ENCODE assay signal across 12 cellular contexts in genomic region chr11:47510231-47510630, GRCh38. TPM values are rescaled to one million over a fixed set of nuclear protein-coding genes. Genes with fewer than 3 reads are reported as not detected.
DNase-seq lines count a peak whose midpoint lies in the region; ATAC-seq and TF ChIP-seq lines count a peak whose summit lies in the region.
"Had no signal": no experiment of that assay in that cellular context is flagged by ENCODE, and none has a peak within 500 bp of the region (broad histone marks: within the 10 kb centered on the region; RNA-seq: fewer than 3 reads in every experiment).

No MANE protein-coding gene starts in this region.

- no peak overlapping the region for H2AFZ ChIP-seq in osteoblast (ENCODE audit: low read length)

- H3K36me3 ChIP-seq in osteoblast (ENCODE audit: insufficient read depth, low read length) = no peaks in the 10 kb centered on the region
- H3K36me3 ChIP-seq: thoracic aorta had no signal

- peaks cover 45% of the 10 kb centered on the region for H3K4me1 Mint-ChIP-seq in Calu3 (ENCODE audit: low read depth, unreplicated experiment)
- H3K4me1 Mint-ChIP-seq in central memory CD8-positive, alpha-beta T cell = peaks cover 60% of the 10 kb centered on the region
- peaks cover 54% of the 10 kb centered on the region for H3K4me1 Mint-ChIP-seq in mesothelial cell of epicardium

- H3K36me3 Mint-ChIP-seq in Calu3 (ENCODE audit: insufficient read depth, unreplicated experiment) = peaks cover 32% of the 10 kb centered on the region
- H3K36me3 Mint-ChIP-seq in central memory CD8-positive, alpha-beta T cell (ENCODE audit: insufficient read depth) = peaks cover 11% of the 10 kb centered on the region
- no peaks in the 10 kb centered on the region for H3K36me3 Mint-ChIP-seq in mesothelial cell of epicardium

- H3K9me3 ChIP-seq in osteoblast (ENCODE audit: low read depth, low read length) = no peaks in the 10 kb centered on the region
- H3K9me3 ChIP-seq: thoracic aorta had no signal

- peak overlapping the region; percentile 86 for H3K27ac Mint-ChIP-seq in Calu3 (ENCODE audit: unreplicated experiment)
- H3K27ac Mint-ChIP-seq in central memory CD8-positive, alpha-beta T cell (ENCODE audit: low read depth) = peak overlapping the region; percentile 60
- H3K27ac Mint-ChIP-seq in mesothelial cell of epicardium = no peak overlapping the region
- H3K27ac Mint-ChIP-seq: activated CD8-positive, alpha-beta memory T cell treated with anti-CD3 and anti-CD28 coated beads, Interleukin-2, amount 10 ng/mL, durations not matched to agents 7 days and 5 days had no signal

- CTCF ChIA-PET in Calu3 (lab: Charles Lee) = interaction anchor here (0.6 kb wide), 1 partner anchor 676 kb away, joined by 3 read pairs; no protein-coding TSS in a partner anchor

- peak overlapping the region; percentile 58 for H3K27ac ChIP-seq in osteoblast (ENCODE audit: low read depth, low read length)

- BruUV-seq in Calu3 (replicated peaks; lab: Mats Ljungman, UMichigan) = no TSS peak

- H3K79me2 ChIP-seq in osteoblast (ENCODE audit: insufficient read depth, low read length) = peaks cover 96% of the 10 kb centered on the region

- intact Hi-C loops in Calu3 (cut with micrococcal nuclease; ENCODE audit: unreplicated experiment) = no loop called here

- H3K4me3 ChIP-seq in osteoblast (ENCODE audit: insufficient read depth, low read length) = no peak overlapping the region
- H3K4me3 ChIP-seq: thoracic aorta had no signal

- no peak for DNase-seq in Calu3
- peak; percentile 53 for DNase-seq in LHCN-M2 (ENCODE audit: low read depth)
- no peak for DNase-seq in central memory CD8-positive, alpha-beta T cell (ENCODE audit: low spot score in 2 of 2)
- peak; percentile 37 for DNase-seq in osteoblast (ENCODE audit: insufficient read length, low spot score, missing footprints)
- DNase-seq in mesothelial cell of epicardium (ENCODE audit: low spot score in 2 of 2, unreplicated experiment in 2 of 2) = no peak
- DNase-seq in pons (ENCODE audit: low spot score) = no peak
- DNase-seq in NCI-H524 treated with DMSO at 0.1 percent for 48 hours (lab: John Stamatoyannopoulos, UW) = no peak
- DNase-seq: activated CD8-positive, alpha-beta memory T cell treated with anti-CD3 and anti-CD28 coated beads, Interleukin-2, amount 10 ng/mL, durations not matched to agents 7 days and 5 days; Kasumi-1; NCI-H226 had no signal

- no peak overlapping the region for H3K4me2 ChIP-seq in osteoblast (ENCODE audit: insufficient read depth, low read length)

- no peaks in the 10 kb centered on the region for H3K27me3 ChIP-seq in osteoblast (ENCODE audit: insufficient read depth, low read length)

- no peak for ATAC-seq in central memory CD8-positive, alpha-beta T cell (replicated peaks; ENCODE audit: extremely low read depth, poor library complexity, severe bottlenecking)
- no peak for ATAC-seq in HG02798 (IDR thresholded peaks at IDR 0.05; ENCODE audit: poor library complexity, unreplicated experiment)
- ATAC-seq: activated CD8-positive, alpha-beta memory T cell treated with anti-CD3 and anti-CD28 coated beads, Interleukin-2, amount 10 ng/mL, durations not matched to agents 7 days and 5 days had no signal

- peaks cover 67% of the 10 kb centered on the region for H3K4me1 ChIP-seq in osteoblast (ENCODE audit: insufficient read depth, low read length)

- H3K9me3 Mint-ChIP-seq in Calu3 (ENCODE audit: low read depth, unreplicated experiment) = no peaks in the 10 kb centered on the region
- H3K9me3 Mint-ChIP-seq in central memory CD8-positive, alpha-beta T cell = no peaks in the 10 kb centered on the region
- no peaks in the 10 kb centered on the region for H3K9me3 Mint-ChIP-seq in mesothelial cell of epicardium

- no peak overlapping the region for H3K4me3 Mint-ChIP-seq in Calu3 (ENCODE audit: low read depth, unreplicated experiment)
- H3K4me3 Mint-ChIP-seq in central memory CD8-positive, alpha-beta T cell = no peak overlapping the region
- no peak overlapping the region for H3K4me3 Mint-ChIP-seq in mesothelial cell of epicardium
- H3K4me3 Mint-ChIP-seq: activated CD8-positive, alpha-beta memory T cell treated with anti-CD3 and anti-CD28 coated beads, Interleukin-2, amount 10 ng/mL, durations not matched to agents 7 days and 5 days had no signal

- peaks cover 44% of the 10 kb centered on the region for H4K20me1 ChIP-seq in osteoblast (ENCODE audit: insufficient read depth, low read length)

- TF ChIP-seq CTCF in Calu3 (IDR thresholded peaks at IDR 0.05; ENCODE audit: unreplicated experiment) (no peak), osteoblast (IDR thresholded peaks at IDR 0.05; ENCODE audit: extremely low read depth, low read depth, low read length) (no peak), mesothelial cell of epicardium (IDR thresholded peaks at IDR 0.05; ENCODE audit: unreplicated experiment) (no peak)

- no peaks in the 10 kb centered on the region for H3K27me3 Mint-ChIP-seq in Calu3 (ENCODE audit: unreplicated experiment)
- H3K27me3 Mint-ChIP-seq in central memory CD8-positive, alpha-beta T cell = no peaks in the 10 kb centered on the region
- no peaks in the 10 kb centered on the region for H3K27me3 Mint-ChIP-seq in mesothelial cell of epicardium (ENCODE audit: low read depth)
- H3K27me3 Mint-ChIP-seq: activated CD8-positive, alpha-beta memory T cell treated with anti-CD3 and anti-CD28 coated beads, Interleukin-2, amount 10 ng/mL, durations not matched to agents 7 days and 5 days had no signal

RNA-seq across cellular contexts. Expression of gene CELF1, which starts 42.7 kb away (rescaled TPM):
- total RNA-seq in Calu3 (2022) (150 and 157 TPM in 2 replicates), LHCN-M2 (2014; rRNA removed) (39.8 and 47.5 TPM in 2 replicates), osteoblast (136 and 148 TPM in 2 replicates), mesothelial cell of epicardium (119 to 123 TPM (median 120 TPM) in 3 replicates)
- polyA plus RNA-seq in LHCN-M2 (2012) = 20.0 TPM

RNA-seq across cellular contexts. Expression of gene PTPMT1, which starts 55.2 kb away (rescaled TPM):
- total RNA-seq in Calu3 (2022) = 49.0 and 49.7 TPM in 2 replicates
- 88.1 and 94.3 TPM in 2 replicates for total RNA-seq in LHCN-M2 (2014; rRNA removed)
- polyA plus RNA-seq in LHCN-M2 (2012) = 70.4 TPM
- total RNA-seq in osteoblast = 67.5 and 80.7 TPM in 2 replicates
- 44.3 to 45.9 TPM (median 45.1 TPM) in 3 replicates for total RNA-seq in mesothelial cell of epicardium

Comparison
In these comparisons a context has a peak if more than half of its experiments do, and no peak if none do; other contexts are left out.
1. DNase-seq: peak in LHCN-M2 (single experiment) and osteoblast (single experiment); none in Calu3 (single experiment), central memory CD8-positive, alpha-beta T cell (0 of 2), mesothelial cell of epicardium (0 of 2), pons (single experiment) and NCI-H524 treated with DMSO at 0.1 percent for 48 hours (single experiment).